ENCODE assay signal across 28 cellular contexts in the genomic region with DNA sequence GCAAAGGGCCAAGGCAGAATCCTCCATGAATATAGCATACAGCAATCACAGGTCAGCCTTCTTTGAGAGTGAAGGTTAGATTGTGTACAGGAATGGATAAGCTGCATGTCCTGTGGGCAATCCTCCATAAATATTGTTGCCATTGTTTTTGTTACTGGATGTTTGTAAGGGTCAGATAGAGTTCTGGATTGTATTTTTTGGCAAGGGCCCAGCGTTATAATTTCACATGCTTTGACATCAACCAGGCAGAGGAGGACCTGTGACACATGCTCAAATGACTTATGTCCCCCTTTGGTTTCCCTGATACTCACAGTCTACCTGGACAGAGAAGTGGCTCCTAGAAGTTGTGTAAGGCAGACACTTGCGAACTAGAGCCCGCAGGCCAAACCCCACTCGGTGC. TPM values are rescaled to one million over a fixed set of nuclear protein-coding genes. Genes with fewer than 3 reads are reported as not detected.
DNase-seq lines count a peak whose midpoint lies in the region; ATAC-seq and TF ChIP-seq lines count a peak whose summit lies in the region.
"Had no signal": no experiment of that assay in that cellular context is flagged by ENCODE, and none has a peak within 500 bp of the region (broad histone marks: within the 10 kb centered on the region; RNA-seq: fewer than 3 reads in every experiment).

No MANE protein-coding gene starts in this region.

- TF ChIP-seq CTCF in natural killer cell (IDR thresholded peaks at IDR 0.05) (no peak), LNCaP clone FGC (IDR thresholded peaks at IDR 0.05; ENCODE audit: control insufficient read depth, extremely low read depth, insufficient read depth) (no peak), mesothelial cell of epicardium (IDR thresholded peaks at IDR 0.05; ENCODE audit: unreplicated experiment) (no peak)

- H3K9me3 Mint-ChIP-seq in natural killer cell (no peaks in the 10 kb centered on the region), mesothelial cell of epicardium (peaks cover 5% of the 10 kb centered on the region)
- no peaks in the 10 kb centered on the region for H3K9me3 Mint-ChIP-seq in natural killer cell treated with Interleukin-12 subunit alpha and Interleukin-12 subunit beta and Interleukin-15 and Interleukin-18, amount 100 ng/mL, for 72 hours
- H3K9me3 Mint-ChIP-seq: activated naive CD4-positive, alpha-beta T cell treated with anti-CD3 and anti-CD28 coated beads, Interleukin-2, amount 50 U/mL, for 24 hours; H9 had no signal

- H3K27ac Mint-ChIP-seq in natural killer cell, result peak overlapping the region; percentile 71 to 81
- no peak overlapping the region for H3K27ac Mint-ChIP-seq in natural killer cell treated with Interleukin-12 subunit alpha and Interleukin-12 subunit beta and Interleukin-15 and Interleukin-18, amount 100 ng/mL, for 72 hours
- H3K27ac Mint-ChIP-seq in mesothelial cell of epicardium, result peak overlapping the region; percentile 82
- H3K27ac Mint-ChIP-seq: H9 had no signal

- DNase-seq in natural killer cell, result no peak
- no peak for DNase-seq in natural killer cell treated with Interleukin-12 subunit alpha and Interleukin-12 subunit beta and Interleukin-15 and Interleukin-18, amount 100 ng/mL, for 72 hours (ENCODE audit: low spot score)
- peak; percentile 36 for DNase-seq in LNCaP clone FGC (ENCODE audit: low read depth)
- no peak for DNase-seq in mesothelial cell of epicardium (ENCODE audit: low spot score in 2 of 2, unreplicated experiment in 2 of 2)
- DNase-seq in NCI-H2081 treated with DMSO at 0.1 percent for 48 hours (lab: John Stamatoyannopoulos, UW), result no peak
- DNase-seq in NCI-H774 (lab: John Stamatoyannopoulos, UW), result no peak
- no peak for DNase-seq in iPS-NIHi7 (ENCODE audit: extremely low spot score)
- DNase-seq: activated CD4-positive, alpha-beta T cell treated with anti-CD3 and anti-CD28 coated beads, Interleukin-2, amount 50 U/mL, for 48 hours; activated CD8-positive, alpha-beta memory T cell treated with anti-CD3 and anti-CD28 coated beads, Interleukin-2, amount 50 U/mL, for 4 hours; amniotic stem cell; DMS79 treated with DMSO at 0.1 percent for 48 hours; effector CD8-positive, alpha-beta T cell; GF-D8; H9; NCI-H1417 treated with DMSO at 0.1 percent for 48 hours; NCI-H2107; NCI-H345; NCI-H748 treated with DMSO at 0.1 percent for 48 hours; occipital lobe; upper lobe of left lung had no signal

- H3K4me3 Mint-ChIP-seq in natural killer cell (no peak overlapping the region), mesothelial cell of epicardium (no peak overlapping the region)
- no peak overlapping the region for H3K4me3 Mint-ChIP-seq in natural killer cell treated with Interleukin-12 subunit alpha and Interleukin-12 subunit beta and Interleukin-15 and Interleukin-18, amount 100 ng/mL, for 72 hours
- H3K4me3 Mint-ChIP-seq: activated naive CD4-positive, alpha-beta T cell treated with anti-CD3 and anti-CD28 coated beads, Interleukin-2, amount 50 U/mL, for 24 hours; H9 had no signal

- intact Hi-C loops in natural killer cell (cut with micrococcal nuclease), result no loop called here

- no peak for ATAC-seq in natural killer cell
- ATAC-seq in natural killer cell treated with Interleukin-12 subunit alpha and Interleukin-12 subunit beta and Interleukin-15 and Interleukin-18, amount 100 ng/mL, for 72 hours, result no peak
- ATAC-seq: left lobe of liver had no signal

- peaks cover 29 to 43% of the 10 kb centered on the region in 2 donors for H3K4me1 Mint-ChIP-seq in natural killer cell
- H3K4me1 Mint-ChIP-seq in natural killer cell treated with Interleukin-12 subunit alpha and Interleukin-12 subunit beta and Interleukin-15 and Interleukin-18, amount 100 ng/mL, for 72 hours (ENCODE audit: low read depth in 2 of 2), result peaks cover 33 to 43% of the 10 kb centered on the region in 2 donors
- H3K4me1 Mint-ChIP-seq in mesothelial cell of epicardium, result peaks cover 65% of the 10 kb centered on the region

- H3K4me3 ChIP-seq in LNCaP clone FGC (ENCODE audit: low read depth, low read length), result no peak overlapping the region
- H3K4me3 ChIP-seq: skin epidermis, upper lobe of left lung had no signal

- H3K36me3 Mint-ChIP-seq in natural killer cell (no peaks in the 10 kb centered on the region), mesothelial cell of epicardium (no peaks in the 10 kb centered on the region)
- H3K36me3 Mint-ChIP-seq in natural killer cell treated with Interleukin-12 subunit alpha and Interleukin-12 subunit beta and Interleukin-15 and Interleukin-18, amount 100 ng/mL, for 72 hours, result no peaks in the 10 kb centered on the region
- H3K36me3 Mint-ChIP-seq: activated naive CD4-positive, alpha-beta T cell treated with anti-CD3 and anti-CD28 coated beads, Interleukin-2, amount 50 U/mL, for 24 hours had no signal

- peaks cover 0 to 3% of the 10 kb centered on the region in 2 donors for H3K27me3 Mint-ChIP-seq in natural killer cell (ENCODE audit: low read depth in 2 of 2)
- peaks cover 0 to 5% of the 10 kb centered on the region in 2 donors for H3K27me3 Mint-ChIP-seq in natural killer cell treated with Interleukin-12 subunit alpha and Interleukin-12 subunit beta and Interleukin-15 and Interleukin-18, amount 100 ng/mL, for 72 hours
- H3K27me3 Mint-ChIP-seq in mesothelial cell of epicardium (ENCODE audit: low read depth), result no peaks in the 10 kb centered on the region
- H3K27me3 Mint-ChIP-seq: activated naive CD4-positive, alpha-beta T cell treated with anti-CD3 and anti-CD28 coated beads, Interleukin-2, amount 50 U/mL, for 24 hours had no signal

RNA-seq across cellular contexts. Expression of a gene that starts 5.4 kb away (rescaled TPM):
- total RNA-seq in natural killer cell (1 to 10 TPM; 2.0 to 5.1 (median 2.2) TPM), mesothelial cell of epicardium (not detected in 3 replicates)
- total RNA-seq in natural killer cell treated with Interleukin-12 subunit alpha and Interleukin-12 subunit beta and Interleukin-15 and Interleukin-18, amount 100 ng/mL, for 72 hours, result under 1 TPM in 1 of 2 donors, not detected in 1; 0.61 TPM
- total RNA-seq: chondrocyte, H9, myocyte, pulmonary artery endothelial cell, RPMI7951, SK-MEL-5 had no signal

Comparison
In these comparisons a context has a peak if more than half of its experiments do, and no peak if none do; other contexts are left out.
1. H3K27ac Mint-ChIP-seq: peak in natural killer cell (2 of 2) and mesothelial cell of epicardium (single experiment); none in natural killer cell treated with Interleukin-12 subunit alpha and Interleukin-12 subunit beta and Interleukin-15 and Interleukin-18, amount 100 ng/mL, for 72 hours (0 of 2).